ENCODE assay signal across 9 cellular contexts in the genomic region with DNA sequence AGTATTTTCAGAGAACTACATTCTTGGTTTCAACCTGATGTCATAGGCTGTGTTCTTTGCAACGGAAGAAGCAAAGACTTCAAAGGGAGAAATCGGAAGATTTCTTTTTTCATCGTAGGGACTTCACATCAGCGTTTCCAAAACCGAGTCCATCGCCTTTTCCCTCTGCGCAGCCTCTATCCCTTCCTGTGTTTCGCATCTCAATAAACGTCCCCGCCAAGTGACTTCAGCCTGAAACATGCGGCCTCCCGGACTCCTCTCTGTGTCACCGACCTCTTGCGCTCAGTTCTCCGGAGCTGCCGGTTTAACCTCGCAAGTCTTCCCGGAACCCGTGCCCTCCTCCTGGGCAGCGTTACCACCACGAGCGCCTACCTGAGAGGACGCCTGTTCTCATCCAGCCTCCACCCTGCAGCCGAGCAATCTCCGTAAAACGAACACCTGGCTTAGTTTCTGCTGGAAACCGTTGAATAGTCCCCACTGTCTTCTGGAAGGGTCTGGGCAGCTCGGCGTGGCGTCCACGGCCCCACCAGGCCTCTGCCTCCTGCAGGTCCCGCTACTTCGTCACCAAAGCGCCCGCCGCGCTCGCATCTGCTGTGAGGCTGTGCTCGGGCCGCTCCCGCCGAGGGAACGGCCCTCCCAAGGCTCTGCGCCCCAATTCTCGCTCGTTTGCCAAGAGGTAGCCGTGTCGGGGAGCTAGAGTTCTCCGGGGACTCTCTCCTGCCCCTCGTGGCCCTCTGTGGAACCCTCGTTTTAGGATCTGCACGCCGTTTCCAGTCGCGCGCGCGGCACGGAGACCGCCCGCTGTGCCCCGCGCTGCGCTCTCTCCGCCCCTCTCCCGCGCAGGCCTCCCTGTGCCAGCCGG. TPM values are rescaled to one million over a fixed set of nuclear protein-coding genes. Genes with fewer than 3 reads are reported as not detected.
DNase-seq lines count a peak whose midpoint lies in the region; ATAC-seq and TF ChIP-seq lines count a peak whose summit lies in the region.
"Had no signal": no experiment of that assay in that cellular context is flagged by ENCODE, and none has a peak within 500 bp of the region (broad histone marks: within the 10 kb centered on the region; RNA-seq: fewer than 3 reads in every experiment).

Gene GLB1L3, plus strand, starts transcription at position 846 of the 862 bp plus-strand sequence. CDS start 362 bp downstream, outside the sequence.

- POLR2A ChIA-PET in HEK293T (lab: Yijun Ruan, JAX) = interaction anchor here (0.8 to 4.0 kb wide), 5 partner anchors 11 to 68 kb away, joined by 3 to 20 read pairs (median 4); partner anchors contain the start of genes ACAD8, GLB1L2, NCAPD3 and THYN1

- CTCF ChIA-PET in HEK293T (lab: Yijun Ruan, JAX) = interaction anchor here (0.6 to 1.4 kb wide), 5 partner anchors 9 to 47 kb away, joined by 3 to 5 read pairs (median 3); no protein-coding TSS in a partner anchor

- H3K9me3 ChIP-seq in upper lobe of right lung = no peaks in the 10 kb centered on the region
- H3K9me3 ChIP-seq: adrenal gland had no signal

- peak; percentile 80 for ATAC-seq in upper lobe of right lung
- ATAC-seq in HG03565 (IDR thresholded peaks at IDR 0.05; ENCODE audit: unreplicated experiment) = no peak

- H3K36me3 ChIP-seq in upper lobe of right lung = no peaks in the 10 kb centered on the region
- H3K36me3 ChIP-seq: adrenal gland had no signal

- H3K27ac ChIP-seq in upper lobe of right lung = no peak within 1 kb of the TSS

- peaks cover 15% of the 10 kb centered on the region for H3K4me1 ChIP-seq in upper lobe of right lung

- peaks cover 92% of the 10 kb centered on the region for H3K27me3 ChIP-seq in upper lobe of right lung

- DNase-seq in EL = peak; percentile 25
- DNase-seq in HEK293T (ENCODE audit: extremely low spot score) = peak; percentile 68
- peak; percentile 87 for DNase-seq in NCI-H526 treated with DMSO at 0.1 percent for 48 hours (lab: John Stamatoyannopoulos, UW)
- DNase-seq in activated gamma-delta T cell (lab: John Stamatoyannopoulos, UW) = peak; percentile 30
- peak; percentile 57 to 93 (median 80) for DNase-seq in head of caudate nucleus
- DNase-seq in posterior cingulate gyrus = peak; percentile 36 to 96 (median 77)
- peak; percentile 71 for DNase-seq in upper lobe of right lung

- H3K4me3 ChIP-seq in upper lobe of right lung = peak within 1 kb of the TSS; percentile 35

- intact Hi-C loops in head of caudate nucleus (cut with DNase I) (no loop called here), posterior cingulate gyrus (cut with DNase I) (no loop called here), upper lobe of right lung (cut with DNase I) (no loop called here)

- peak; percentile 36 for TF ChIP-seq CTCF in upper lobe of right lung (IDR thresholded peaks at IDR 0.05)

TF ChIP-seq in HEK293T, 16 proteins besides CTCF, POLR2A, EP300 and RAD21:
- TF ChIP-seq FOXA1 (IDR thresholded peaks at IDR 0.05) (no peak), ELF4 (IDR thresholded peaks at IDR 0.05) (no peak), SUZ12 (IDR thresholded peaks at IDR 0.05) (no peak), NFRKB (IDR thresholded peaks at IDR 0.05) (no peak), HDGF (IDR thresholded peaks at IDR 0.05; ENCODE audit: borderline replicate concordance) (no peak), PKNOX1 (IDR thresholded peaks at IDR 0.05) (no peak), FOXM1 (IDR thresholded peaks at IDR 0.05; ENCODE audit: borderline replicate concordance) (no peak), TARDBP (IDR thresholded peaks at IDR 0.05) (0 out of 2 replicates have a peak, but pooled peaks have one; percentile 23), L3MBTL2 (conservative IDR thresholded peaks at IDR 0.05) (peak; percentile 81), FOXK2 (IDR thresholded peaks at IDR 0.05) (no peak), BHLHE40 (IDR thresholded peaks at IDR 0.05; ENCODE audit: borderline replicate concordance) (no peak)

RNA-seq across cellular contexts. Expression of gene GLB1L3, which starts in this region (rescaled TPM):
- 0.43 TPM for total RNA-seq in upper lobe of right lung

Comparison
In these comparisons a context has a peak if more than half of its experiments do, and no peak if none do; other contexts are left out.
1. Peak in DNase-seq, ATAC-seq and H3K4me3 ChIP-seq in upper lobe of right lung; RNA of the gene not detected or under 1 TPM.
2. DNase-seq: peak in every context shown above with its lines; median percentile 87 in NCI-H526 treated with DMSO at 0.1 percent for 48 hours; 80 in head of caudate nucleus; 77 in posterior cingulate gyrus; 71 in upper lobe of right lung; 68 in HEK293T; 30 in activated gamma-delta T cell; 25 in EL.